8 cellular contexts compared by ENCODE assay signal in the genomic region with DNA sequence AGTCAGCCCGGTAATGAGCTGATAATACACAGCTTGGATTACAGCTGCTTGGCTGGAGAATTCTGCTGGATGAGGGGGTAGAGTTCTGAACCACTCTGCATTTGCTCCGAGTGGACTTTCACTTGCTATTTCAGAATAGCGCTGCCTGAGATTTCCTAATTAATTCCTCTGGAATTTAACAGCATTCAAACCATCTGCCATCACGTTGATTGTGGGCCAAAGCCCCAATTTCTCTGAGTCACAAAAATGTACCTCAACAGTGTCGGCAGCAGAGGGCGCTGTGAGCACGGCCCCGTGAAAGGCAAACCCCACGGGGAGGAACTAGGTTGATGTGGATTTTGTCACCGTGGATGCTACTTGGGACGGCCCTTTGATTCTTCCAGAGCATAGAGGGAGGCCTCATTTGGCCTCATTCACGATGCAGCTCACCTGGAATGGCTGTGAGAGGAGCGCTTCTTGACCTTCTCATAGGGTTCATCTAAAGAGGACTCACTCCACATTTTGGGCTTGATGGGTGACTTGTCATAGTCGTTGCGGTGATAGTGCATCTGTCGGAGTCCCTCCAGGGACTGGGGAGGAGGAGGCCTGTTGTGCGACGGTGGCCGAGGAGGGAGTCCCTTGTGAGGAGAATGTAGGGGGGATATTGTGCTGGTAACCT.
DNase-seq lines count a peak whose midpoint lies in the region; ATAC-seq and TF ChIP-seq lines count a peak whose summit lies in the region.

No MANE protein-coding gene starts in this region.

- peak; percentile 93 for TF ChIP-seq CTCF in AG04450 (IDR thresholded peaks at IDR 0.05; ENCODE audit: low read depth, low read length)
- peak; percentile 97 for TF ChIP-seq CTCF in endothelial cell (IDR thresholded peaks at IDR 0.05; ENCODE audit: unreplicated experiment)

- H3K27me3 Mint-ChIP-seq in activated CD8-positive, alpha-beta memory T cell treated with anti-CD3 and anti-CD28 coated beads, Interleukin-2, amount 10 ng/mL, durations not matched to agents 7 days and 5 days: peaks cover 8% of the 10 kb centered on the region
- no peaks in the 10 kb centered on the region for H3K27me3 Mint-ChIP-seq in endothelial cell (ENCODE audit: unreplicated experiment)

- H3K27ac Mint-ChIP-seq in activated CD8-positive, alpha-beta memory T cell treated with anti-CD3 and anti-CD28 coated beads, Interleukin-2, amount 10 ng/mL, durations not matched to agents 7 days and 5 days: peak overlapping the region; percentile 24
- H3K27ac Mint-ChIP-seq in endothelial cell (ENCODE audit: unreplicated experiment): peak overlapping the region; percentile 85

- POLR2A ChIA-PET in AG04450 (lab: Yijun Ruan, JAX): interaction anchor here (0.5 to 0.7 kb wide), 3 partner anchors 20 to 222 kb away, joined by 3 to 7 read pairs (median 5); no protein-coding TSS in a partner anchor

- no peaks in the 10 kb centered on the region for H3K9me3 ChIP-seq in AG04450 (ENCODE audit: control insufficient read depth, insufficient read depth, low read length)

- no peak overlapping the region for H3K4me3 ChIP-seq in AG04450 (ENCODE audit: low read depth, low read length)

- CTCF ChIA-PET in AG04450 (lab: Charles Lee): interaction anchor here (0.5 to 2.6 kb wide), 31 partner anchors 8 to 432 kb away, joined by 3 to 19 read pairs (median 4); no protein-coding TSS in a partner anchor
- CTCF ChIA-PET in activated CD8-positive, alpha-beta memory T cell treated with anti-CD3 and anti-CD28 coated beads, Interleukin-2, amount 10 ng/mL, durations not matched to agents 7 days and 5 days (lab: Charles Lee): interaction anchor here (0.6 to 2.9 kb wide), 19 partner anchors 9 to 261 kb away, joined by 3 to 24 read pairs (median 4); a partner anchor contains a TSS

- no peaks in the 10 kb centered on the region for H3K27me3 ChIP-seq in AG04450 (ENCODE audit: control insufficient read depth, insufficient read depth, low read length)

- no peaks in the 10 kb centered on the region for H3K9me3 Mint-ChIP-seq in activated CD8-positive, alpha-beta memory T cell treated with anti-CD3 and anti-CD28 coated beads, Interleukin-2, amount 10 ng/mL, durations not matched to agents 7 days and 5 days (ENCODE audit: low read depth)
- no peaks in the 10 kb centered on the region for H3K9me3 Mint-ChIP-seq in endothelial cell (ENCODE audit: unreplicated experiment)

- H3K4me1 Mint-ChIP-seq in activated CD8-positive, alpha-beta memory T cell treated with anti-CD3 and anti-CD28 coated beads, Interleukin-2, amount 10 ng/mL, durations not matched to agents 7 days and 5 days: peaks cover 26% of the 10 kb centered on the region
- H3K4me1 Mint-ChIP-seq in endothelial cell (ENCODE audit: unreplicated experiment): peaks cover 22% of the 10 kb centered on the region

- ATAC-seq in GM18907 (IDR thresholded peaks at IDR 0.05; ENCODE audit: unreplicated experiment): peak; percentile 52
- peak; percentile 60 for ATAC-seq in activated CD8-positive, alpha-beta memory T cell treated with anti-CD3 and anti-CD28 coated beads, Interleukin-2, amount 10 ng/mL, durations not matched to agents 7 days and 5 days

- H3K4me3 Mint-ChIP-seq in activated CD8-positive, alpha-beta memory T cell treated with anti-CD3 and anti-CD28 coated beads, Interleukin-2, amount 10 ng/mL, durations not matched to agents 7 days and 5 days: no peak overlapping the region
- peak overlapping the region; percentile 37 for H3K4me3 Mint-ChIP-seq in endothelial cell (ENCODE audit: unreplicated experiment)

- H3K36me3 Mint-ChIP-seq in activated CD8-positive, alpha-beta memory T cell treated with anti-CD3 and anti-CD28 coated beads, Interleukin-2, amount 10 ng/mL, durations not matched to agents 7 days and 5 days: no peaks in the 10 kb centered on the region
- peaks cover 40% of the 10 kb centered on the region for H3K36me3 Mint-ChIP-seq in endothelial cell (ENCODE audit: low read depth, unreplicated experiment)

- H3K27ac ChIP-seq in AG04450 (ENCODE audit: low read depth, low read length): peak overlapping the region; percentile 12

- DNase-seq in AG04450 (ENCODE audit: low read depth, low spot score) (peak; percentile 21), NCI-H69 (lab: John Stamatoyannopoulos, UW) (peak; percentile 44), endothelial cell (ENCODE audit: low spot score) (peak; percentile 65), midbrain (lab: John Stamatoyannopoulos, UW) (peak; percentile 78), cortex of kidney (lab: John Stamatoyannopoulos, UW) (no peak)
- peak; percentile 75 for DNase-seq in activated CD8-positive, alpha-beta memory T cell treated with anti-CD3 and anti-CD28 coated beads, Interleukin-2, amount 10 ng/mL, durations not matched to agents 7 days and 5 days
- peak; percentile 22 to 27 for DNase-seq in stimulated activated CD8-positive, alpha-beta memory T cell treated with anti-CD3 and anti-CD28 coated beads, Interleukin-15, amount 100 ng/mL, for 48 hours (ENCODE audit: low read depth in 2 of 2)
